1 cellular context compared by ENCODE assay signal in genomic region chr7:32727483-32728411, GRCh38.
TF ChIP-seq lines count a peak whose summit lies in the region.

No MANE protein-coding gene starts in this region.

TF ChIP-seq in K562, 482 proteins besides CTCF, POLR2A, EP300 and RAD21 (continued from another document):
- peak; percentile 57 for TF ChIP-seq PRDM10 (IDR thresholded peaks at IDR 0.05; ENCODE audit: partially characterized antibody)
- peak; percentile 55; the same call in 1 of the 2 replicates for TF ChIP-seq SUPT5H (IDR thresholded peaks at IDR 0.05)
- TF ChIP-seq MAZ (CRISPR knock-in tag; conservative IDR thresholded peaks at IDR 0.05 in 1 of 2, IDR thresholded peaks at IDR 0.05 in 1 of 2): peak; percentile 76 to 83
- 0 out of 2 replicates have a peak, but pooled peaks have one; percentile 22 for TF ChIP-seq BCOR (IDR thresholded peaks at IDR 0.05)
- peak in 1 of 2 experiments; percentile 35; a peak in 1 of 4 replicates for TF ChIP-seq MNT (conservative IDR thresholded peaks at IDR 0.05)
- TF ChIP-seq CTBP1 (IDR thresholded peaks at IDR 0.05; ENCODE audit: borderline replicate concordance): peak; percentile 65
- peak in 1 of 2 experiments; percentile 22; a peak in 1 of 4 replicates for TF ChIP-seq SRF (CRISPR knock-in tag; IDR thresholded peaks at IDR 0.05)
- TF ChIP-seq NONO (IDR thresholded peaks at IDR 0.05; ENCODE audit: low read depth in 2 of 2, low read length in 1 of 2): peak; percentile 72 to 80
- 0 out of 2 replicates have a peak, but pooled peaks have one; percentile 9 for TF ChIP-seq MTA2 (IDR thresholded peaks at IDR 0.05; ENCODE audit: low read depth)
- peak; percentile 0 for TF ChIP-seq SAP30 (IDR thresholded peaks at IDR 0.05; ENCODE audit: borderline replicate concordance, insufficient read depth, low read depth, low read length, poor library complexity, severe bottlenecking)
- peak; percentile 36 for TF ChIP-seq KDM5B (IDR thresholded peaks at IDR 0.05; ENCODE audit: insufficient replicate concordance, low read depth, low read length)
TF ChIP-seq in K562: peak in this region for 60; not testable (repeated sequence) for 422.
